ENCODE assay signal across 8 cellular contexts in the genomic region with DNA sequence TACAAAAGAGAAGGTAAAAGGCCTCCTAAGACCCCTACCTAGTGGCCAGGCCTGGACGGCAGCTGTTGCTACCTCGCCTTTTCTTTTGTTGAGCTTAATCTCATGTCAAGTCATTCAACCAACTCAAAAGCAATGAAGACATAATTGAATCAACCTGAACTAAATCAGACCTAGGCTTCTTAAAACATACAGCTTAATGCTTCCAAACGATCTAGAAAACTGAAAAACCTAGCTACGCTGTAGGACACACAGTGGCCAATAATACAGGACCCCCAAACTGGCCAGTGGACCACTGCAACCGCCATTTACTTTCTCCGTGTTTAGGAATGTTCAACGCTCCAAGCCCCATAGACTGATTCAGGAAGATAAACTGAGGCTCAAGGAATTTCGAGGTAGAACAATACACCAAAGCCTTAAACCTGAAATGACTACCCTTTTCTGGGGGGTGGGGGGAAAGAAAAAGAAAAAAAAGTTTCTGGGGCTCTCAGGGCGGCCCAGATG. TPM values are rescaled to one million over a fixed set of nuclear protein-coding genes. Genes with fewer than 3 reads are reported as not detected.
A peak's percentile ranks its signal among the peaks of the same experiment; 100 is the strongest.
DNase-seq lines count a peak whose midpoint lies in the region; ATAC-seq, FAIRE-seq and TF ChIP-seq lines count a peak whose summit lies in the region.
"Not testable (repeated sequence)": the region's sequence is repeated elsewhere in the genome, so short reads cannot be mapped to it uniquely, and the experiment has no call there.

No MANE protein-coding gene starts in this region.

- H3K27me3 ChIP-seq in OCI-LY1 (ENCODE audit: insufficient read depth, low read length); heart right ventricle; mononuclear cell (ENCODE audit: insufficient read depth, low read length): not testable (repeated sequence)

- H3K36me3 Mint-ChIP-seq in central memory CD8-positive, alpha-beta T cell (ENCODE audit: insufficient read depth) = peaks cover 14% of the 10 kb centered on the region

- H3K9ac ChIP-seq in OCI-LY1 (ENCODE audit: low read length) = peak overlapping the region; percentile 98

- peak overlapping the region; percentile 74 for H3K4me3 Mint-ChIP-seq in central memory CD8-positive, alpha-beta T cell

- H3K36me3 ChIP-seq in OCI-LY1 (ENCODE audit: insufficient read depth, low read length); heart right ventricle: not testable (repeated sequence)

- peak overlapping the region; percentile 98 for H3K4me3 ChIP-seq in OCI-LY1 (ENCODE audit: low read depth, low read length, poor library complexity, severe bottlenecking)
- H3K4me3 ChIP-seq in heart right ventricle = peak overlapping the region; percentile 76 to 98 (median 94)
- H3K4me3 ChIP-seq in mononuclear cell (ENCODE audit: low read length) = peak overlapping the region; percentile 91
- H3K4me3 ChIP-seq in skeletal muscle cell (ENCODE audit: low read depth, low read length) = peak overlapping the region; percentile 74

- not testable (repeated sequence) for H3K9me3 Mint-ChIP-seq in central memory CD8-positive, alpha-beta T cell

- not testable (repeated sequence) for H3K9me2 ChIP-seq in OCI-LY1 (ENCODE audit: low read depth, low read length)

- peak overlapping the region; percentile 70 for H3K4me2 ChIP-seq in OCI-LY1 (ENCODE audit: low read length)

- not testable (repeated sequence) for H4K20me1 ChIP-seq in OCI-LY1 (ENCODE audit: insufficient read depth, low read length)

- peak overlapping the region; percentile 27; the same call in 1 of the 2 replicates for H3K27ac ChIP-seq in 22Rv1
- peak overlapping the region; percentile 97 for H3K27ac ChIP-seq in OCI-LY1 (ENCODE audit: low read depth, low read length, poor library complexity, severe bottlenecking)
- peak overlapping the region; percentile 97 to 100 (median 99) for H3K27ac ChIP-seq in heart right ventricle

- not testable (repeated sequence) for ATAC-seq in central memory CD8-positive, alpha-beta T cell (replicated peaks; ENCODE audit: extremely low read depth, poor library complexity, severe bottlenecking); heart right ventricle

- not testable (repeated sequence) for H2AFZ ChIP-seq in OCI-LY1 (ENCODE audit: low read length)

- peaks cover 26% of the 10 kb centered on the region for H3K4me1 Mint-ChIP-seq in central memory CD8-positive, alpha-beta T cell

- peak; percentile 8 for FAIRE-seq in GM19239 (lab: Jason Lieb, UNC)

- intact Hi-C loops in heart right ventricle (cut with DNase I) = loop anchor here in 1 of 10 donors (5.0 kb wide), 1 partner anchor 325 kb away; no protein-coding TSS in a partner anchor

- not testable (repeated sequence) for DNase-seq in GM19239 (ENCODE audit: insufficient read length, low spot score); central memory CD8-positive, alpha-beta T cell (ENCODE audit: low spot score in 2 of 2); heart right ventricle; skeletal muscle cell (ENCODE audit: low read depth)
- DNase-seq in activated T-cell treated with anti-CD3 and anti-CD28 coated beads, Interleukin-2, amount 50 U/mL, for 1 hour = peak; percentile 54

- WGBS in heart right ventricle, 2 donors = 14 to 15% methylated on average over 9 of the region's 9 CpGs

- H3F3A ChIP-seq in OCI-LY1 (ENCODE audit: insufficient read depth, low read length) = not testable (repeated sequence)

- peaks cover 62% of the 10 kb centered on the region for H3K4me1 ChIP-seq in OCI-LY1 (ENCODE audit: insufficient read depth, low read length, severe bottlenecking)
- H3K4me1 ChIP-seq in heart right ventricle = peaks cover 2 to 65% (median 47%) of the 10 kb centered on the region in 9 donors
- H3K4me1 ChIP-seq in mononuclear cell (ENCODE audit: insufficient read depth, low read length) = peaks cover 32% of the 10 kb centered on the region

- H3K27me3 Mint-ChIP-seq in central memory CD8-positive, alpha-beta T cell = not testable (repeated sequence)

- not testable (repeated sequence) for TF ChIP-seq CTCF in 22Rv1 (IDR thresholded peaks at IDR 0.05); OCI-LY1 (IDR thresholded peaks at IDR 0.05; ENCODE audit: low read length); heart right ventricle (IDR thresholded peaks at IDR 0.05)

- peaks cover 79% of the 10 kb centered on the region for H3K79me2 ChIP-seq in OCI-LY1 (ENCODE audit: insufficient read depth, low read length)

- not testable (repeated sequence) for H3K9me3 ChIP-seq in OCI-LY1 (ENCODE audit: low read length); heart right ventricle; mononuclear cell (ENCODE audit: low read depth, low read length)

- H3K27ac Mint-ChIP-seq in central memory CD8-positive, alpha-beta T cell (ENCODE audit: low read depth) = peak overlapping the region; percentile 79

RNA-seq across cellular contexts. Expression of a gene that starts 1.6 kb away (rescaled TPM):
- 10 to 100 TPM in 3 of 10 donors, 1 to 10 TPM in 7; 7.2 to 18.4 (median 8.5) TPM for total RNA-seq in heart right ventricle
- 1 to 10 TPM; 3.3 to 5.3 TPM for polyA plus RNA-seq in heart right ventricle
- total RNA-seq in mononuclear cell = 65.8 TPM

Comparison
In these comparisons a context has a peak if more than half of its experiments do, and no peak if none do; other contexts are left out.
1. H3K27ac ChIP-seq: peak in every context shown above with its lines; median percentile 99 in heart right ventricle; 97 in OCI-LY1; 27 in 22Rv1.